Comparison of ENCODE assay signal across 8 cellular contexts in genomic region chr17:32875904-32876413, GRCh38. TPM values are rescaled to one million over a fixed set of nuclear protein-coding genes. Genes with fewer than 3 reads are reported as not detected.
DNase-seq lines count a peak whose midpoint lies in the region; ATAC-seq lines count a peak whose summit lies in the region.

No MANE protein-coding gene starts in this region.

- no peaks in the 10 kb centered on the region for H3K27me3 ChIP-seq in iPS DF 6.9 (ENCODE audit: control insufficient read depth, insufficient read depth, low read length)

- H3K4me3 ChIP-seq in iPS DF 6.9 (ENCODE audit: low read length), result peak overlapping the region; percentile 99; the same call in 1 of the 2 replicates

- H3K4me3 Mint-ChIP-seq in T-helper 1 cell treated with Interleukin-12 subunit alpha and Interleukin-12 subunit beta and Interleukin-4 antibody, amounts not matched to agents 30 μg/mL and 1 μg/mL, for 36 hours, result peak overlapping the region; percentile 89
- H3K4me3 Mint-ChIP-seq in activated T-helper 1 cell treated with anti-CD3 and anti-CD28 coated beads, Interleukin-12 subunit alpha, Interleukin-12 subunit beta, Interleukin-2, Interleukin-4 antibody, amounts not matched to agents 30 ng/mL and 10 ng/mL and 1 ng/mL, durations not matched to agents 14 hours and 24 hours and 36 hours, result peak overlapping the region; percentile 92
- H3K4me3 Mint-ChIP-seq in stimulated activated naive CD8-positive, alpha-beta T cell treated with anti-CD3 and anti-CD28 coated beads, Interleukin-15, amount 100 ng/mL, for 72 hours, result peak overlapping the region; percentile 87 to 90

- H3K27ac Mint-ChIP-seq in T-helper 1 cell treated with Interleukin-12 subunit alpha and Interleukin-12 subunit beta and Interleukin-4 antibody, amounts not matched to agents 30 μg/mL and 1 μg/mL, for 36 hours, result peak overlapping the region; percentile 73
- H3K27ac Mint-ChIP-seq in activated T-helper 1 cell treated with anti-CD3 and anti-CD28 coated beads, Interleukin-12 subunit alpha, Interleukin-12 subunit beta, Interleukin-2, Interleukin-4 antibody, amounts not matched to agents 30 ng/mL and 10 ng/mL and 1 ng/mL, durations not matched to agents 14 hours and 24 hours and 36 hours, result peak overlapping the region; percentile 75
- peak overlapping the region; percentile 35 to 59 for H3K27ac Mint-ChIP-seq in stimulated activated naive CD8-positive, alpha-beta T cell treated with anti-CD3 and anti-CD28 coated beads, Interleukin-15, amount 100 ng/mL, for 72 hours

- H3K9me3 Mint-ChIP-seq in T-helper 1 cell treated with Interleukin-12 subunit alpha and Interleukin-12 subunit beta and Interleukin-4 antibody, amounts not matched to agents 30 μg/mL and 1 μg/mL, for 36 hours, result no peaks in the 10 kb centered on the region
- no peaks in the 10 kb centered on the region for H3K9me3 Mint-ChIP-seq in activated T-helper 1 cell treated with anti-CD3 and anti-CD28 coated beads, Interleukin-12 subunit alpha, Interleukin-12 subunit beta, Interleukin-2, Interleukin-4 antibody, amounts not matched to agents 30 ng/mL and 10 ng/mL and 1 ng/mL, durations not matched to agents 14 hours and 24 hours and 36 hours
- H3K9me3 Mint-ChIP-seq in stimulated activated naive CD8-positive, alpha-beta T cell treated with anti-CD3 and anti-CD28 coated beads, Interleukin-15, amount 100 ng/mL, for 72 hours, result no peaks in the 10 kb centered on the region

- no peaks in the 10 kb centered on the region for H3K9me3 ChIP-seq in iPS DF 6.9 (ENCODE audit: control insufficient read depth, insufficient read depth, low read length)

- DNase-seq in T-helper 1 cell, result no peak
- DNase-seq in activated T-helper 1 cell treated with anti-CD3 and anti-CD28 coated beads, Interleukin-12 subunit alpha, Interleukin-12 subunit beta, Interleukin-2, Interleukin-4 antibody, amounts not matched to agents 30 ng/mL and 10 ng/mL and 1 ng/mL, durations not matched to agents 14 hours and 24 hours and 36 hours (ENCODE audit: low spot score), result no peak
- DNase-seq in iPS DF 6.9 (ENCODE audit: low read depth, low spot score), result no peak
- DNase-seq in stimulated activated naive CD8-positive, alpha-beta T cell treated with anti-CD3 and anti-CD28 coated beads, Interleukin-15, amount 100 ng/mL, for 72 hours, result no peak
- no peak for DNase-seq in activated CD8-positive, alpha-beta memory T cell treated with anti-CD3 and anti-CD28 coated beads, Interleukin-2, amount 50 U/mL, for 48 hours
- DNase-seq in stimulated activated CD4-positive, alpha-beta T cell treated with anti-CD3 and anti-CD28 coated beads, Interleukin-15, amount 100 ng/mL, for 24 hours, result no peak

- H3K27ac ChIP-seq in iPS DF 6.9 (ENCODE audit: low read length), result no peak overlapping the region

- no peak for ATAC-seq in stimulated activated naive CD8-positive, alpha-beta T cell treated with anti-CD3 and anti-CD28 coated beads, Interleukin-15, amount 100 ng/mL, for 72 hours
- no peak for ATAC-seq in GM18519 (IDR thresholded peaks at IDR 0.05; ENCODE audit: low FRiP score, unreplicated experiment)

- peaks cover 9% of the 10 kb centered on the region for H3K4me1 Mint-ChIP-seq in T-helper 1 cell treated with Interleukin-12 subunit alpha and Interleukin-12 subunit beta and Interleukin-4 antibody, amounts not matched to agents 30 μg/mL and 1 μg/mL, for 36 hours (ENCODE audit: low read depth)
- peaks cover 15% of the 10 kb centered on the region for H3K4me1 Mint-ChIP-seq in activated T-helper 1 cell treated with anti-CD3 and anti-CD28 coated beads, Interleukin-12 subunit alpha, Interleukin-12 subunit beta, Interleukin-2, Interleukin-4 antibody, amounts not matched to agents 30 ng/mL and 10 ng/mL and 1 ng/mL, durations not matched to agents 14 hours and 24 hours and 36 hours (ENCODE audit: low read depth)
- peaks cover 8% of the 10 kb centered on the region for H3K4me1 Mint-ChIP-seq in stimulated activated naive CD8-positive, alpha-beta T cell treated with anti-CD3 and anti-CD28 coated beads, Interleukin-15, amount 100 ng/mL, for 72 hours

- no peaks in the 10 kb centered on the region for H3K36me3 Mint-ChIP-seq in T-helper 1 cell treated with Interleukin-12 subunit alpha and Interleukin-12 subunit beta and Interleukin-4 antibody, amounts not matched to agents 30 μg/mL and 1 μg/mL, for 36 hours (ENCODE audit: low read depth)
- no peaks in the 10 kb centered on the region for H3K36me3 Mint-ChIP-seq in activated T-helper 1 cell treated with anti-CD3 and anti-CD28 coated beads, Interleukin-12 subunit alpha, Interleukin-12 subunit beta, Interleukin-2, Interleukin-4 antibody, amounts not matched to agents 30 ng/mL and 10 ng/mL and 1 ng/mL, durations not matched to agents 14 hours and 24 hours and 36 hours (ENCODE audit: low read depth)

- H3K4me1 ChIP-seq in iPS DF 6.9 (ENCODE audit: control insufficient read depth, insufficient read depth, low read length), result no peaks in the 10 kb centered on the region

- no CpG with 5 or more reads among the region's 15 CpGs for WGBS in iPS DF 6.9 (ENCODE audit: insufficient coverage, insufficient read length)

- H3K36me3 ChIP-seq in iPS DF 6.9 (ENCODE audit: control insufficient read depth, insufficient read depth, low read length), result no peaks in the 10 kb centered on the region; the same call in 1 of the 2 replicates

- peaks cover 37% of the 10 kb centered on the region for H3K27me3 Mint-ChIP-seq in T-helper 1 cell treated with Interleukin-12 subunit alpha and Interleukin-12 subunit beta and Interleukin-4 antibody, amounts not matched to agents 30 μg/mL and 1 μg/mL, for 36 hours (ENCODE audit: low read depth)
- H3K27me3 Mint-ChIP-seq in activated T-helper 1 cell treated with anti-CD3 and anti-CD28 coated beads, Interleukin-12 subunit alpha, Interleukin-12 subunit beta, Interleukin-2, Interleukin-4 antibody, amounts not matched to agents 30 ng/mL and 10 ng/mL and 1 ng/mL, durations not matched to agents 14 hours and 24 hours and 36 hours (ENCODE audit: insufficient read depth), result peaks cover 18% of the 10 kb centered on the region
- H3K27me3 Mint-ChIP-seq in stimulated activated naive CD8-positive, alpha-beta T cell treated with anti-CD3 and anti-CD28 coated beads, Interleukin-15, amount 100 ng/mL, for 72 hours, result peaks cover 7% of the 10 kb centered on the region

- intact Hi-C loops in activated T-helper 1 cell treated with anti-CD3 and anti-CD28 coated beads, Interleukin-12 subunit alpha, Interleukin-12 subunit beta, Interleukin-2, Interleukin-4 antibody, amounts not matched to agents 30 ng/mL and 10 ng/mL and 1 ng/mL, durations not matched to agents 14 hours and 24 hours and 36 hours (cut with micrococcal nuclease), result loop anchor here (1.0 to 10.0 kb wide), 4 partner anchors 122 to 432 kb away; partner anchors contain the start of genes CDK5R1 and PSMD11

RNA-seq across cellular contexts. Expression of gene MYO1D, which starts 1.0 kb away (rescaled TPM):
- 12.1 and 13.2 TPM in 2 replicates for total RNA-seq in activated T-helper 1 cell treated with anti-CD3 and anti-CD28 coated beads, Interleukin-12 subunit alpha, Interleukin-12 subunit beta, Interleukin-2, Interleukin-4 antibody, amounts not matched to agents 30 ng/mL and 10 ng/mL and 1 ng/mL, durations not matched to agents 14 hours and 24 hours and 36 hours

RNA-seq across cellular contexts. Expression of gene TMEM98, which starts 52.0 kb away (rescaled TPM):
- total RNA-seq in activated T-helper 1 cell treated with anti-CD3 and anti-CD28 coated beads, Interleukin-12 subunit alpha, Interleukin-12 subunit beta, Interleukin-2, Interleukin-4 antibody, amounts not matched to agents 30 ng/mL and 10 ng/mL and 1 ng/mL, durations not matched to agents 14 hours and 24 hours and 36 hours, result 0.57 and 1.0 TPM in 2 replicates
